ENCODE assay signal across 8 cellular contexts in the genomic region with DNA sequence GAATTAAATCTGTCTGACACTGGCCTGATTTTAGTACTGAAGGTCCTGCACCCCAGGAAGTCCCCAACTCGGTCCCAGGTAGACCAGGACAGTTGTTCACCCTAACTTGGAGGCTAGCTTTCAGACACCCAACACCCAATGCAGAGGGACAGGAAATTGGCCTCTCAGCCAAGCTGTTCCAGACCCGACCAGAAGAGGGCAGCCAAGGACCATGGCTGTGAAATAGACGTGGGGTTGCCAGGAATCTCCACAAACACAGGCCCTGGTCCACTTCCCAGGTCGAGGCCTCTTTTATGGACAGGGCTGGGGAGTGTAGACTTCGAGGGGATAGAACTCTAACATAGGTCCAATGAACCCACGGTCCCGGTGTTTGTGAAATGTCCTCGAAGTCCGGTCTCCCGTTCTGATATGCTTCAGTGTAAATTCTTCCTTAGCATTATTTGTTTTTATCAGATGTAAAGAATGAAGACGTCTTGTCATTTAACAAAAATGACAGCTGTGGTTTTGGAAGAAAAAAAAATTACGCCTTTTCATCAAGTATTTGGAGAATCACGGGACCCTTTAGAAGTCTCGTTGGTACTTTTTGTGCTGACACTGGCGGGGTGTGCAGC.
DNase-seq lines count a peak whose midpoint lies in the region; ATAC-seq and TF ChIP-seq lines count a peak whose summit lies in the region.

No MANE protein-coding gene starts in this region.

- peak; percentile 83 for ATAC-seq in GM21717 (IDR thresholded peaks at IDR 0.05; ENCODE audit: unreplicated experiment)

- peak; percentile 72 to 87 (median 73) for TF ChIP-seq CTCF in breast epithelium (IDR thresholded peaks at IDR 0.05)
- peak; percentile 94 for TF ChIP-seq CTCF in kidney epithelial cell (IDR thresholded peaks at IDR 0.05; ENCODE audit: insufficient read depth, low read length, poor library complexity, severe bottlenecking)

- no peaks in the 10 kb centered on the region for H3K4me1 ChIP-seq in Karpas-422 (ENCODE audit: low read length)
- H3K4me1 ChIP-seq in breast epithelium = no peaks in the 10 kb centered on the region

- H3K4me3 ChIP-seq in Karpas-422 (ENCODE audit: low read length) = no peak overlapping the region
- H3K4me3 ChIP-seq in breast epithelium = no peak overlapping the region
- no peak overlapping the region for H3K4me3 ChIP-seq in kidney epithelial cell (ENCODE audit: low read depth, low read length)

- H3K27ac ChIP-seq in Karpas-422 (ENCODE audit: low read length) (no peak overlapping the region), breast epithelium (no peak overlapping the region)

- intact Hi-C loops in breast epithelium (cut with DNase I; ENCODE audit: low total_unique reads) = no loop called here

- no peaks in the 10 kb centered on the region for H3K9me2 ChIP-seq in Karpas-422 (replicated peaks; ENCODE audit: insufficient read depth, low read length)

- no peak overlapping the region for H3K4me2 ChIP-seq in Karpas-422 (ENCODE audit: low read depth, low read length, poor library complexity, severe bottlenecking)

- H3K36me3 ChIP-seq in Karpas-422 (ENCODE audit: insufficient read depth, low read length) (no peaks in the 10 kb centered on the region), breast epithelium (no peaks in the 10 kb centered on the region), kidney epithelial cell (ENCODE audit: control insufficient read depth, insufficient read depth, low read length) (no peaks in the 10 kb centered on the region)

- H3K9ac ChIP-seq in Karpas-422 (ENCODE audit: low read length) = no peak overlapping the region

- H3K9me3 ChIP-seq in Karpas-422 (ENCODE audit: low read length) (no peaks in the 10 kb centered on the region), breast epithelium (no peaks in the 10 kb centered on the region)

- no peak for TF ChIP-seq POLR2A in breast epithelium (IDR thresholded peaks at IDR 0.05)

- no peaks in the 10 kb centered on the region for H4K20me1 ChIP-seq in Karpas-422 (ENCODE audit: insufficient read depth, low read depth, low read length)

- H3K27me3 ChIP-seq in Karpas-422 (ENCODE audit: low read length) = no peaks in the 10 kb centered on the region
- no peaks in the 10 kb centered on the region for H3K27me3 ChIP-seq in breast epithelium
- H3K27me3 ChIP-seq in kidney epithelial cell (ENCODE audit: control insufficient read depth, insufficient read depth, low read length) = peaks cover 2% of the 10 kb centered on the region

- no peak overlapping the region for H2AFZ ChIP-seq in Karpas-422 (ENCODE audit: low read length)

- no peaks in the 10 kb centered on the region for H3K79me2 ChIP-seq in Karpas-422 (ENCODE audit: low read length)

- DNase-seq in DMS79 treated with DMSO at 0.1 percent for 48 hours (lab: John Stamatoyannopoulos, UW) (peak; percentile 29), DMS79 (lab: John Stamatoyannopoulos, UW) (no peak), Karpas-422 (peak; percentile 84), SHP77 (lab: John Stamatoyannopoulos, UW) (peak; percentile 44 to 73), breast epithelium (ENCODE audit: low spot score in 2 of 2) (peak; percentile 63 to 80), kidney epithelial cell (ENCODE audit: low read depth) (peak; percentile 21)
- DNase-seq in stimulated activated CD4-positive, alpha-beta T cell treated with anti-CD3 and anti-CD28 coated beads, Interleukin-4, amount 100 ng/mL, for 1 hour = peak; percentile 41
